ENCODE assay signal across 22 cellular contexts in genomic region chr7:133771778-133772421, GRCh38.
DNase-seq lines count a peak whose midpoint lies in the region; ATAC-seq and TF ChIP-seq lines count a peak whose summit lies in the region.
"Had no signal": no experiment of that assay in that cellular context is flagged by ENCODE, and none has a peak within 500 bp of the region (broad histone marks: within the 10 kb centered on the region; RNA-seq: fewer than 3 reads in every experiment).

No MANE protein-coding gene starts in this region.

- H3K4me1 ChIP-seq in foreskin keratinocyte (peaks cover 25% of the 10 kb centered on the region), colonic mucosa (no peaks in the 10 kb centered on the region)
- H3K4me1 ChIP-seq: lower lobe of right lung, right lobe of liver had no signal

- intact Hi-C loops in colonic mucosa (cut with DNase I) = no loop called here

- TF ChIP-seq CTCF in foreskin keratinocyte (conservative IDR thresholded peaks at IDR 0.05) = no peak
- no peak for TF ChIP-seq CTCF in colonic mucosa (IDR thresholded peaks at IDR 0.05)

- no peaks in the 10 kb centered on the region for H3K9me3 ChIP-seq in colonic mucosa
- H3K9me3 ChIP-seq: lower lobe of right lung, right lobe of liver, vagina had no signal

- H3K4me3 ChIP-seq in colonic mucosa = no peak overlapping the region
- H3K4me3 ChIP-seq: lower lobe of right lung, right lobe of liver, SK-N-MC, vagina had no signal

- H3K9ac ChIP-seq in colonic mucosa (ENCODE audit: low read depth in 2 of 2, low read length in 2 of 2) = no peak overlapping the region

- H3K27ac ChIP-seq in foreskin keratinocyte = peak overlapping the region; percentile 3
- no peak overlapping the region for H3K27ac ChIP-seq in colonic mucosa
- H3K27ac ChIP-seq: lower lobe of right lung, right lobe of liver, SK-N-MC, vagina had no signal

- H3K27me3 ChIP-seq in foreskin keratinocyte (no peaks in the 10 kb centered on the region), colonic mucosa (no peaks in the 10 kb centered on the region)
- H3K27me3 ChIP-seq: right lobe of liver, vagina had no signal

- H3K36me3 ChIP-seq in colonic mucosa = no peaks in the 10 kb centered on the region
- H3K36me3 ChIP-seq: lower lobe of right lung, right lobe of liver, vagina had no signal

- peak; percentile 35 for DNase-seq in DMS79 (lab: John Stamatoyannopoulos, UW)
- DNase-seq in NCI-H1436 treated with DMSO at 0.1 percent for 48 hours (lab: John Stamatoyannopoulos, UW) = peak; percentile 31
- peak; percentile 98 for DNase-seq in NCI-H69 (lab: John Stamatoyannopoulos, UW)
- DNase-seq in foreskin keratinocyte = peak; percentile 25 to 65
- DNase-seq in colonic mucosa = no peak
- no peak for DNase-seq in HUDEP-2 (lab: John Stamatoyannopoulos, UW; ENCODE audit: unreplicated experiment in 76 of 76)
- no peak for DNase-seq in kidney glomerular epithelial cell (lab: John Stamatoyannopoulos, UW)
- DNase-seq: activated CD4-positive, alpha-beta T cell treated with anti-CD3 and anti-CD28 coated beads, Interleukin-2, amount 10 ng/mL, durations not matched to agents 7 days and 5 days; activated naive CD4-positive, alpha-beta T cell treated with anti-CD3 and anti-CD28 coated beads for 36 hours; Calu3; cortex of kidney; kidney; lower lobe of right lung; NCI-H1092 treated with DMSO at 0.1 percent for 48 hours; NCI-H526; right lobe of liver; RPMI8226; stimulated activated CD4-positive, alpha-beta T cell treated with anti-CD3 and anti-CD28 coated beads, Interleukin-4, amount 100 ng/mL, for 4 hours; stimulated activated naive CD4-positive, alpha-beta T cell had no signal

- peak; percentile 63 for ATAC-seq in foreskin keratinocyte
- ATAC-seq in GM18517 (IDR thresholded peaks at IDR 0.05; ENCODE audit: unreplicated experiment) = no peak
- ATAC-seq: lower lobe of right lung had no signal

Comparison
In these comparisons a context has a peak if more than half of its experiments do, and no peak if none do; other contexts are left out.
1. DNase-seq: peak in DMS79 (single experiment), NCI-H1436 treated with DMSO at 0.1 percent for 48 hours (single experiment), NCI-H69 (single experiment) and foreskin keratinocyte (2 of 2); none in colonic mucosa (single experiment), HUDEP-2 (0 of 76) and kidney glomerular epithelial cell (single experiment).